ENCODE assay signal across 11 cellular contexts in the genomic region with DNA sequence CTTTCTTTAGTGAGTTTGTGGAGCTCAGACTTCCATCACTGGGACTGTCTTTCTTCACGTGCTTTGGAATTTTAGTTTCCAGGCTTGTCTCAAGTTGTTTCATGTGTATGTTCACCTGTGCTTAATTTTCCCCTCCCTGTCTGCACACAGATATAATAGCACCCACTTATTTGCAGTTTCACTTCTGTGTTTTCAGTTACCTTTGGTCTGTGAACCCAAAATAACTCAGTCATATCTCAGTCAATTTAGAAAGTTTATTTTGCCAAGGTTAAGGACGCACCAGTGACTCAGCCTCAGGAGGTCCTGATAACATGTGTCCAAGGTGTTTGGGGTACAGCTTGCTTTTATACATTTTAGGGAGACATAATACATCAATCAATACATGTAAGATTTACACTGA.
DNase-seq lines count a peak whose midpoint lies in the region; ATAC-seq and TF ChIP-seq lines count a peak whose summit lies in the region.
"Had no signal": no experiment of that assay in that cellular context is flagged by ENCODE, and none has a peak within 500 bp of the region (broad histone marks: within the 10 kb centered on the region; RNA-seq: fewer than 3 reads in every experiment).

No MANE protein-coding gene starts in this region.

- H3K27me3 ChIP-seq in aorta (ENCODE audit: control insufficient read depth in 1 of 2, insufficient read depth in 2 of 2, low read length in 1 of 2) (no peaks in the 10 kb centered on the region), left ventricle myocardium inferior (ENCODE audit: low read depth) (no peaks in the 10 kb centered on the region)

- no peak overlapping the region for H3K27ac ChIP-seq in aorta (ENCODE audit: low read depth in 1 of 2, low read length in 2 of 2)
- H3K27ac ChIP-seq in left ventricle myocardium inferior (replicated peaks) = no peak overlapping the region

- no peaks in the 10 kb centered on the region for H3K36me3 Mint-ChIP-seq in central memory CD8-positive, alpha-beta T cell (ENCODE audit: insufficient read depth)

- intact Hi-C loops in aorta (cut with DNase I) (no loop called here), left ventricle myocardium inferior (cut with micrococcal nuclease) (no loop called here)

- no peaks in the 10 kb centered on the region for H3K9me3 Mint-ChIP-seq in central memory CD8-positive, alpha-beta T cell
- H3K9me3 Mint-ChIP-seq: stimulated activated naive CD8-positive, alpha-beta T cell treated with anti-CD3 and anti-CD28 coated beads, Interleukin-15, Interleukin-2, amounts not matched to agents 100 ng/mL and 50 ng/mL, for 24 hours had no signal

- H3K36me3 ChIP-seq in aorta (ENCODE audit: control insufficient read depth in 1 of 2, insufficient read depth in 2 of 2, low read length in 1 of 2) (no peaks in the 10 kb centered on the region), left ventricle myocardium inferior (no peaks in the 10 kb centered on the region)

- H3K4me3 ChIP-seq in aorta (ENCODE audit: low read length in 2 of 2) (no peak overlapping the region), left ventricle myocardium inferior (no peak overlapping the region)

- no peak for DNase-seq in central memory CD8-positive, alpha-beta T cell (ENCODE audit: low spot score in 2 of 2)
- DNase-seq in aorta (no peak), DMS 273 treated with DMSO at 0.1 percent for 48 hours (lab: John Stamatoyannopoulos, UW) (no peak), GM03348 (ENCODE audit: low spot score) (no peak), left ventricle myocardium inferior (no peak)
- DNase-seq: erythroblast, NCI-H526 had no signal

- H3K27me3 Mint-ChIP-seq in central memory CD8-positive, alpha-beta T cell = peaks cover 7% of the 10 kb centered on the region

- peak overlapping the region; percentile 15 for H3K4me3 Mint-ChIP-seq in central memory CD8-positive, alpha-beta T cell
- H3K4me3 Mint-ChIP-seq: stimulated activated naive CD8-positive, alpha-beta T cell treated with anti-CD3 and anti-CD28 coated beads, Interleukin-15, Interleukin-2, amounts not matched to agents 100 ng/mL and 50 ng/mL, for 24 hours had no signal

- peak; percentile 62 for ATAC-seq in GM18867 (IDR thresholded peaks at IDR 0.05; ENCODE audit: unreplicated experiment)
- ATAC-seq in GM21529 (IDR thresholded peaks at IDR 0.05; ENCODE audit: unreplicated experiment) = peak; percentile 65
- ATAC-seq in HG03097 (IDR thresholded peaks at IDR 0.05; ENCODE audit: low FRiP score, unreplicated experiment) = peak; percentile 65
- no peak for ATAC-seq in central memory CD8-positive, alpha-beta T cell (replicated peaks; ENCODE audit: extremely low read depth, poor library complexity, severe bottlenecking)
- no peak for ATAC-seq in aorta (ENCODE audit: low FRiP score)

- H3K4me1 Mint-ChIP-seq in central memory CD8-positive, alpha-beta T cell = no peaks in the 10 kb centered on the region

- no peak overlapping the region for H3K27ac Mint-ChIP-seq in central memory CD8-positive, alpha-beta T cell (ENCODE audit: low read depth)
- H3K27ac Mint-ChIP-seq: stimulated activated naive CD8-positive, alpha-beta T cell treated with anti-CD3 and anti-CD28 coated beads, Interleukin-15, Interleukin-2, amounts not matched to agents 100 ng/mL and 50 ng/mL, for 24 hours had no signal

- 29 to 38% methylated on average over 2 of the region's 2 CpGs for WGBS in aorta, 2 donors

- H3K9me3 ChIP-seq in aorta (ENCODE audit: control insufficient read depth, low read length) = no peaks in the 10 kb centered on the region
- no peaks in the 10 kb centered on the region for H3K9me3 ChIP-seq in left ventricle myocardium inferior (replicated peaks)

- H3K4me1 ChIP-seq in aorta (ENCODE audit: control insufficient read depth in 1 of 2, insufficient read depth in 2 of 2, low read length in 2 of 2) (no peaks in the 10 kb centered on the region), left ventricle myocardium inferior (peaks cover 10% of the 10 kb centered on the region)

- TF ChIP-seq CTCF in left ventricle myocardium inferior (IDR thresholded peaks at IDR 0.05; ENCODE audit: borderline replicate concordance) = no peak

Comparison
In these comparisons a context has a peak if more than half of its experiments do, and no peak if none do; other contexts are left out.
1. ATAC-seq: peak in GM18867 (single experiment), GM21529 (single experiment) and HG03097 (single experiment); none in central memory CD8-positive, alpha-beta T cell (single experiment) and aorta (single experiment).